In the genomic region with DNA sequence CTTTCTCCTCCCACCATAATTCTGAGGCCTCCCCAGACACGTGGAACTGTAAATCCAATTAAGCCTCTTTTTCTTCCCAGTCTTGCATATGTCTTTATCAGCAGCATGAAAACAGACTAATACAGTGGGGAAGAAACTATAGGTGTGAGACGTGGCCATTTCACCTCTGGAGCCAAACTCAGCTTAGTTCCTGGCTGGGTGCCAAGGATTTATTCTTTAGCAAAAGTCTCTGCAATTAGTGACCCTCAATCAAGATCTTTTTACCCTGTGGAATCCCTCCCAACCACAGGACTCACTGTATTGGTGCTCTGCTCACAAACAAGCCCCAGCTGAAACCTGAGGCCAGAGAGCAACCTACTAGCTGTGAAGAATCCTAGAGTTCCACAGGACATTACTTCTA, we compare ENCODE assay signal across 32 cellular contexts. TPM values are rescaled to one million over a fixed set of nuclear protein-coding genes. Genes with fewer than 3 reads are reported as not detected.
"Had no signal": no experiment of that assay in that cellular context is flagged by ENCODE, and none has a peak within 500 bp of the region (broad histone marks: within the 10 kb centered on the region; RNA-seq: fewer than 3 reads in every experiment).

No MANE protein-coding gene starts in this region.

- H3K36me3 ChIP-seq: esophagus muscularis mucosa, gastroesophageal sphincter, heart left ventricle, prostate gland, right atrium auricular region, suprapubic skin, transverse colon, upper lobe of right lung, uterus had no signal

- ATAC-seq: foreskin keratinocyte; gastroesophageal sphincter; heart left ventricle; left lobe of liver; naive thymus-derived CD8-positive, alpha-beta T cell; sciatic nerve; stimulated activated naive CD8-positive, alpha-beta T cell treated with anti-CD3 and anti-CD28 coated beads, Interleukin-15, amount 100 ng/mL, for 72 hours; upper lobe of right lung had no signal

- H3K4me3 ChIP-seq: esophagus muscularis mucosa, gastroesophageal sphincter, heart left ventricle, hepatocyte, lung, prostate gland, right atrium auricular region, smooth muscle cell, suprapubic skin, transverse colon, upper lobe of right lung, uterus had no signal

- H3K27me3 ChIP-seq: esophagus muscularis mucosa, gastroesophageal sphincter, right atrium auricular region, suprapubic skin, upper lobe of right lung, uterus had no signal

- H3K4me3 Mint-ChIP-seq: dendritic cell treated with granulocyte-macrophage colony-stimulating factor and Interleukin-4, amounts not matched to agents 40 ng/mL and 50 ng/mL, for 4 days; naive thymus-derived CD8-positive, alpha-beta T cell; nephron progenitor cell; stimulated activated naive CD8-positive, alpha-beta T cell treated with anti-CD3 and anti-CD28 coated beads, Interleukin-15, amount 100 ng/mL, for 72 hours had no signal

- DNase-seq: effector CD8-positive, alpha-beta T cell; foreskin keratinocyte; heart left ventricle; kidney; naive thymus-derived CD8-positive, alpha-beta T cell; nephron progenitor cell; nucleus accumbens; stimulated activated CD4-positive, alpha-beta T cell treated with anti-CD3 and anti-CD28 coated beads, Interleukin-12 subunit alpha, Interleukin-12 subunit beta, amount 100 ng/mL, for 4 hours; stimulated activated CD4-positive, alpha-beta T cell treated with anti-CD3 and anti-CD28 coated beads, Interleukin-1b, Interleukin-23, amount 100 ng/mL, for 48 hours; stimulated activated CD4-positive, alpha-beta T cell treated with anti-CD3 and anti-CD28 coated beads, Interleukin-4, amount 100 ng/mL, for 1 hour; stimulated activated CD8-positive, alpha-beta memory T cell treated with anti-CD3 and anti-CD28 coated beads, Interleukin-4, amount 100 ng/mL, for 48 hours; stimulated activated naive CD4-positive, alpha-beta T cell; stimulated activated naive CD8-positive, alpha-beta T cell treated with anti-CD3 and anti-CD28 coated beads, Interleukin-15, amount 100 ng/mL, for 72 hours; transverse colon; upper lobe of right lung; uterus had no signal

- H3K4me1 ChIP-seq: prostate gland, uterus had no signal

- H3K27ac ChIP-seq: esophagus muscularis mucosa, foreskin keratinocyte, gastroesophageal sphincter, heart left ventricle, hepatocyte, prostate gland, right atrium auricular region, suprapubic skin, transverse colon, upper lobe of right lung, uterus had no signal

- H3K9me3 ChIP-seq: esophagus muscularis mucosa, prostate gland, right atrium auricular region, suprapubic skin, transverse colon, upper lobe of right lung, uterus had no signal

- H3K27ac Mint-ChIP-seq: dendritic cell treated with granulocyte-macrophage colony-stimulating factor and Interleukin-4, amounts not matched to agents 40 ng/mL and 50 ng/mL, for 4 days; naive thymus-derived CD8-positive, alpha-beta T cell; nephron progenitor cell; stimulated activated naive CD8-positive, alpha-beta T cell treated with anti-CD3 and anti-CD28 coated beads, Interleukin-15, amount 100 ng/mL, for 72 hours had no signal

RNA-seq across cellular contexts. Expression of a gene that starts 28.1 kb away (rescaled TPM):
- total RNA-seq: endothelial cell of umbilical vein; epithelial cell of proximal tubule; fibroblast of lung; mesenteric fat pad; myocyte; naive thymus-derived CD8-positive, alpha-beta T cell; transverse colon had no signal
- polyA plus RNA-seq: endothelial cell of umbilical vein; fibroblast of lung; naive thymus-derived CD8-positive, alpha-beta T cell had no signal
